ENCODE assay signal across 1 cellular context in the genomic region with DNA sequence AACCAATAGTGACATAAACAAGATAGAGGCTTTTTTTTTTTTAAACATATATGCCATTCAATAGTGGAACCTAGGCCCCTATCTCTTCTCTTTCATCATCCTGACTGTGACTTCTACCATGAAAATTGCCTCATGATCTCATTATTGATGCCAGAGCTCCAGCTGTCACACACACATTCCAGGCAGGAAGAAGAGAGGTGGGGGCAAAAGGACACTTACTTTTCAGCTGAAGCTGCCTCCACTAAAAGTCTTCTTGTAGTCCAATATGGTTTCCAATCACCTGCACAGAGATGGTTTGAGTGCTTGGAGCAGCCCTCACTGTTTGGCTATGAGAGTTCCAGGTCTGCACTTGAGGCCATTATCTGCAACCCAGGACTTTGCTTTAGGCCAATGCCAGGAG.
TF ChIP-seq lines count a peak whose summit lies in the region.

No MANE protein-coding gene starts in this region.

TF ChIP-seq in K562, 482 proteins besides CTCF, POLR2A, EP300 and RAD21 (continued from another document and continues in another):
- TF ChIP-seq, protein P1, sequence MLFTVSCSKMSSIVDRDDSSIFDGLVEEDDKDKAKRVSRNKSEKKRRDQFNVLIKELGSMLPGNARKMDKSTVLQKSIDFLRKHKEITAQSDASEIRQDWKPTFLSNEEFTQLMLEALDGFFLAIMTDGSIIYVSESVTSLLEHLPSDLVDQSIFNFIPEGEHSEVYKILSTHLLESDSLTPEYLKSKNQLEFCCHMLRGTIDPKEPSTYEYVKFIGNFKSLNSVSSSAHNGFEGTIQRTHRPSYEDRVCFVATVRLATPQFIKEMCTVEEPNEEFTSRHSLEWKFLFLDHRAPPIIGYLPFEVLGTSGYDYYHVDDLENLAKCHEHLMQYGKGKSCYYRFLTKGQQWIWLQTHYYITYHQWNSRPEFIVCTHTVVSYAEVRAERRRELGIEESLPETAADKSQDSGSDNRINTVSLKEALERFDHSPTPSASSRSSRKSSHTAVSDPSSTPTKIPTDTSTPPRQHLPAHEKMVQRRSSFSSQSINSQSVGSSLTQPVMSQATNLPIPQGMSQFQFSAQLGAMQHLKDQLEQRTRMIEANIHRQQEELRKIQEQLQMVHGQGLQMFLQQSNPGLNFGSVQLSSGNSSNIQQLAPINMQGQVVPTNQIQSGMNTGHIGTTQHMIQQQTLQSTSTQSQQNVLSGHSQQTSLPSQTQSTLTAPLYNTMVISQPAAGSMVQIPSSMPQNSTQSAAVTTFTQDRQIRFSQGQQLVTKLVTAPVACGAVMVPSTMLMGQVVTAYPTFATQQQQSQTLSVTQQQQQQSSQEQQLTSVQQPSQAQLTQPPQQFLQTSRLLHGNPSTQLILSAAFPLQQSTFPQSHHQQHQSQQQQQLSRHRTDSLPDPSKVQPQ (CRISPR knock-in tag; IDR thresholded peaks at IDR 0.05; ENCODE audit: borderline replicate concordance), result no peak
- TF ChIP-seq, protein P2, sequence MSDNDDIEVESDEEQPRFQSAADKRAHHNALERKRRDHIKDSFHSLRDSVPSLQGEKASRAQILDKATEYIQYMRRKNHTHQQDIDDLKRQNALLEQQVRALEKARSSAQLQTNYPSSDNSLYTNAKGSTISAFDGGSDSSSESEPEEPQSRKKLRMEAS (CRISPR knock-in tag; IDR thresholded peaks at IDR 0.05), result no peak
- TF ChIP-seq PRMT5 (CRISPR knock-in tag; IDR thresholded peaks at IDR 0.05) (no peak), SRSF3 (IDR thresholded peaks at IDR 0.05; ENCODE audit: insufficient read depth, low read length) (no peak), ZNF124 (CRISPR knock-in tag; IDR thresholded peaks at IDR 0.05) (no peak), CHD4 (IDR thresholded peaks at IDR 0.05; ENCODE audit: insufficient read depth, insufficient replicate concordance, low read depth, low read length, poor library complexity, severe bottlenecking) (peak; percentile 96), BCOR (IDR thresholded peaks at IDR 0.05) (peak; percentile 97), DIDO1 (tag; IDR thresholded peaks at IDR 0.05; ENCODE audit: low read depth) (no peak), POLR2H (tag; IDR thresholded peaks at IDR 0.05; ENCODE audit: low read depth) (no peak), ARHGAP35 (IDR thresholded peaks at IDR 0.05; ENCODE audit: partially characterized antibody) (no peak), GTF2F1 (IDR thresholded peaks at IDR 0.05; ENCODE audit: low read depth, low read length) (no peak), RNF2 (IDR thresholded peaks at IDR 0.05) (no peak), HDAC8 (tag; IDR thresholded peaks at IDR 0.05) (no peak), ATF1 (CRISPR knock-in tag; IDR thresholded peaks at IDR 0.05) (no peak), ATF1 (tag; IDR thresholded peaks at IDR 0.05) (no peak), POLR2AphosphoS5 (IDR thresholded peaks at IDR 0.05; ENCODE audit: control insufficient read depth, insufficient read depth, low read depth, low read length) (no peak), SRF (CRISPR knock-in tag; IDR thresholded peaks at IDR 0.05) (no peak), ZNF311 (CRISPR knock-in tag; IDR thresholded peaks at IDR 0.05) (no peak), GATAD2B (IDR thresholded peaks at IDR 0.05; ENCODE audit: borderline replicate concordance) (no peak), HDAC1 (IDR thresholded peaks at IDR 0.05) (0 out of 4 replicates have a peak, but pooled peaks of 1 of the 2 experiments have one; percentile 30), SMAD2 (IDR thresholded peaks at IDR 0.05; ENCODE audit: low read depth, low read length) (no peak), NR1H2 (CRISPR knock-in tag; IDR thresholded peaks at IDR 0.05) (no peak), FOXA1 (IDR thresholded peaks at IDR 0.05; ENCODE audit: borderline replicate concordance) (no peak), ZNF431 (CRISPR knock-in tag; IDR thresholded peaks at IDR 0.05) (no peak), CHCHD3 (CRISPR knock-in tag; IDR thresholded peaks at IDR 0.05) (no peak), CREBBP (IDR thresholded peaks at IDR 0.05; ENCODE audit: low read depth, low read length) (no peak), NFYB (IDR thresholded peaks at IDR 0.05; ENCODE audit: extremely low read depth, insufficient read length) (no peak), TEAD4 (IDR thresholded peaks at IDR 0.05; ENCODE audit: low read length) (peak; percentile 63), TEAD4 (CRISPR knock-in tag; IDR thresholded peaks at IDR 0.05; ENCODE audit: borderline replicate concordance) (no peak), NCOR1 (IDR thresholded peaks at IDR 0.05) (no peak), CBX1 (IDR thresholded peaks at IDR 0.05; ENCODE audit: low read depth) (peak; percentile 85; the same call in 1 of the 2 replicates), BDP1 (IDR thresholded peaks at IDR 0.05; ENCODE audit: insufficient read depth, insufficient read length) (no peak)
- TF ChIP-seq, protein P3, sequence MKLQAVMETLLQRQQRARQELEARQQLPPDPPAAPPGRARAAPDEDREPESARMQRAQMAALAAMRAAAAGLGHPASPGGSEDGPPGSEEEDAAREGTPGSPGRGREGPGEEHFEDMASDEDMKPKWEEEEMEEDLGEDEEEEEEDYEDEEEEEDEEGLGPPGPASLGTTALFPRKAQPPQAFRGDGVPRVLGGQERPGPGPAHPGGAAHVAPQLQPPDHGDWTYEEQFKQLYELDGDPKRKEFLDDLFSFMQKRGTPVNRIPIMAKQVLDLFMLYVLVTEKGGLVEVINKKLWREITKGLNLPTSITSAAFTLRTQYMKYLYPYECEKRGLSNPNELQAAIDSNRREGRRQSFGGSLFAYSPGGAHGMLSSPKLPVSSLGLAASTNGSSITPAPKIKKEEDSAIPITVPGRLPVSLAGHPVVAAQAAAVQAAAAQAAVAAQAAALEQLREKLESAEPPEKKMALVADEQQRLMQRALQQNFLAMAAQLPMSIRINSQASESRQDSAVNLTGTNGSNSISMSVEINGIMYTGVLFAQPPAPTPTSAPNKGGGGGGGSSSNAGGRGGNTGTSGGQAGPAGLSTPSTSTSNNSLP (IDR thresholded peaks at IDR 0.05; ENCODE audit: borderline replicate concordance, low read depth, low read length), result no peak
- TF ChIP-seq, protein P4, sequence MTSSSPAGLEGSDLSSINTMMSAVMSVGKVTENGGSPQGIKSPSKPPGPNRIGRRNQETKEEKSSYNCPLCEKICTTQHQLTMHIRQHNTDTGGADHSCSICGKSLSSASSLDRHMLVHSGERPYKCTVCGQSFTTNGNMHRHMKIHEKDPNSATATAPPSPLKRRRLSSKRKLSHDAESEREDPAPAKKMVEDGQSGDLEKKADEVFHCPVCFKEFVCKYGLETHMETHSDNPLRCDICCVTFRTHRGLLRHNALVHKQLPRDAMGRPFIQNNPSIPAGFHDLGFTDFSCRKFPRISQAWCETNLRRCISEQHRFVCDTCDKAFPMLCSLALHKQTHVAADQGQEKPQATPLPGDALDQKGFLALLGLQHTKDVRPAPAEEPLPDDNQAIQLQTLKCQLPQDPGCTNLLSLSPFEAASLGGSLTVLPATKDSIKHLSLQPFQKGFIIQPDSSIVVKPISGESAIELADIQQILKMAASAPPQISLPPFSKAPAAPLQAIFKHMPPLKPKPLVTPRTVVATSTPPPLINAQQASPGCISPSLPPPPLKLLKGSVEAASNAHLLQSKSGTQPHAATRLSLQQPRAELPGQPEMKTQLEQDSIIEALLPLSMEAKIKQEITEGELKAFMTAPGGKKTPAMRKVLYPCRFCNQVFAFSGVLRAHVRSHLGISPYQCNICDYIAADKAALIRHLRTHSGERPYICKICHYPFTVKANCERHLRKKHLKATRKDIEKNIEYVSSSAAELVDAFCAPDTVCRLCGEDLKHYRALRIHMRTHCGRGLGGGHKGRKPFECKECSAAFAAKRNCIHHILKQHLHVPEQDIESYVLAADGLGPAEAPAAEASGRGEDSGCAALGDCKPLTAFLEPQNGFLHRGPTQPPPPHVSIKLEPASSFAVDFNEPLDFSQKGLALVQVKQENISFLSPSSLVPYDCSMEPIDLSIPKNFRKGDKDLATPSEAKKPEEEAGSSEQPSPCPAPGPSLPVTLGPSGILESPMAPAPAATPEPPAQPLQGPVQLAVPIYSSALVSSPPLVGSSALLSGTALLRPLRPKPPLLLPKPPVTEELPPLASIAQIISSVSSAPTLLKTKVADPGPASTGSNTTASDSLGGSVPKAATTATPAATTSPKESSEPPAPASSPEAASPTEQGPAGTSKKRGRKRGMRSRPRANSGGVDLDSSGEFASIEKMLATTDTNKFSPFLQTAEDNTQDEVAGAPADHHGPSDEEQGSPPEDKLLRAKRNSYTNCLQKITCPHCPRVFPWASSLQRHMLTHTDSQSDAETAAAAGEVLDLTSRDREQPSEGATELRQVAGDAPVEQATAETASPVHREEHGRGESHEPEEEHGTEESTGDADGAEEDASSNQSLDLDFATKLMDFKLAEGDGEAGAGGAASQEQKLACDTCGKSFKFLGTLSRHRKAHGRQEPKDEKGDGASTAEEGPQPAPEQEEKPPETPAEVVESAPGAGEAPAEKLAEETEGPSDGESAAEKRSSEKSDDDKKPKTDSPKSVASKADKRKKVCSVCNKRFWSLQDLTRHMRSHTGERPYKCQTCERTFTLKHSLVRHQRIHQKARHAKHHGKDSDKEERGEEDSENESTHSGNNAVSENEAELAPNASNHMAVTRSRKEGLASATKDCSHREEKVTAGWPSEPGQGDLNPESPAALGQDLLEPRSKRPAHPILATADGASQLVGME (CRISPR knock-in tag; IDR thresholded peaks at IDR 0.05), result no peak
- TF ChIP-seq, protein P5, sequence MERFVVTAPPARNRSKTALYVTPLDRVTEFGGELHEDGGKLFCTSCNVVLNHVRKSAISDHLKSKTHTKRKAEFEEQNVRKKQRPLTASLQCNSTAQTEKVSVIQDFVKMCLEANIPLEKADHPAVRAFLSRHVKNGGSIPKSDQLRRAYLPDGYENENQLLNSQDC (CRISPR knock-in tag; IDR thresholded peaks at IDR 0.05), result no peak
- TF ChIP-seq, protein P6, sequence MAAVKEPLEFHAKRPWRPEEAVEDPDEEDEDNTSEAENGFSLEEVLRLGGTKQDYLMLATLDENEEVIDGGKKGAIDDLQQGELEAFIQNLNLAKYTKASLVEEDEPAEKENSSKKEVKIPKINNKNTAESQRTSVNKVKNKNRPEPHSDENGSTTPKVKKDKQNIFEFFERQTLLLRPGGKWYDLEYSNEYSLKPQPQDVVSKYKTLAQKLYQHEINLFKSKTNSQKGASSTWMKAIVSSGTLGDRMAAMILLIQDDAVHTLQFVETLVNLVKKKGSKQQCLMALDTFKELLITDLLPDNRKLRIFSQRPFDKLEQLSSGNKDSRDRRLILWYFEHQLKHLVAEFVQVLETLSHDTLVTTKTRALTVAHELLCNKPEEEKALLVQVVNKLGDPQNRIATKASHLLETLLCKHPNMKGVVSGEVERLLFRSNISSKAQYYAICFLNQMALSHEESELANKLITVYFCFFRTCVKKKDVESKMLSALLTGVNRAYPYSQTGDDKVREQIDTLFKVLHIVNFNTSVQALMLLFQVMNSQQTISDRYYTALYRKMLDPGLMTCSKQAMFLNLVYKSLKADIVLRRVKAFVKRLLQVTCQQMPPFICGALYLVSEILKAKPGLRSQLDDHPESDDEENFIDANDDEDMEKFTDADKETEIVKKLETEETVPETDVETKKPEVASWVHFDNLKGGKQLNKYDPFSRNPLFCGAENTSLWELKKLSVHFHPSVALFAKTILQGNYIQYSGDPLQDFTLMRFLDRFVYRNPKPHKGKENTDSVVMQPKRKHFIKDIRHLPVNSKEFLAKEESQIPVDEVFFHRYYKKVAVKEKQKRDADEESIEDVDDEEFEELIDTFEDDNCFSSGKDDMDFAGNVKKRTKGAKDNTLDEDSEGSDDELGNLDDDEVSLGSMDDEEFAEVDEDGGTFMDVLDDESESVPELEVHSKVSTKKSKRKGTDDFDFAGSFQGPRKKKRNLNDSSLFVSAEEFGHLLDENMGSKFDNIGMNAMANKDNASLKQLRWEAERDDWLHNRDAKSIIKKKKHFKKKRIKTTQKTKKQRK (IDR thresholded peaks at IDR 0.05; ENCODE audit: borderline replicate concordance, low read depth, low read length), result peak; percentile 81
- TF ChIP-seq, protein P7, sequence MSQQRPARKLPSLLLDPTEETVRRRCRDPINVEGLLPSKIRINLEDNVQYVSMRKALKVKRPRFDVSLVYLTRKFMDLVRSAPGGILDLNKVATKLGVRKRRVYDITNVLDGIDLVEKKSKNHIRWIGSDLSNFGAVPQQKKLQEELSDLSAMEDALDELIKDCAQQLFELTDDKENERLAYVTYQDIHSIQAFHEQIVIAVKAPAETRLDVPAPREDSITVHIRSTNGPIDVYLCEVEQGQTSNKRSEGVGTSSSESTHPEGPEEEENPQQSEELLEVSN (IDR thresholded peaks at IDR 0.05; ENCODE audit: borderline replicate concordance in 1 of 2, extremely low read depth in 1 of 2, insufficient read depth in 1 of 2, insufficient read length in 1 of 2, low read depth in 1 of 2, low read length in 1 of 2, poor library complexity in 1 of 2, severe bottlenecking in 1 of 2), result no peak
- TF ChIP-seq, protein P8, sequence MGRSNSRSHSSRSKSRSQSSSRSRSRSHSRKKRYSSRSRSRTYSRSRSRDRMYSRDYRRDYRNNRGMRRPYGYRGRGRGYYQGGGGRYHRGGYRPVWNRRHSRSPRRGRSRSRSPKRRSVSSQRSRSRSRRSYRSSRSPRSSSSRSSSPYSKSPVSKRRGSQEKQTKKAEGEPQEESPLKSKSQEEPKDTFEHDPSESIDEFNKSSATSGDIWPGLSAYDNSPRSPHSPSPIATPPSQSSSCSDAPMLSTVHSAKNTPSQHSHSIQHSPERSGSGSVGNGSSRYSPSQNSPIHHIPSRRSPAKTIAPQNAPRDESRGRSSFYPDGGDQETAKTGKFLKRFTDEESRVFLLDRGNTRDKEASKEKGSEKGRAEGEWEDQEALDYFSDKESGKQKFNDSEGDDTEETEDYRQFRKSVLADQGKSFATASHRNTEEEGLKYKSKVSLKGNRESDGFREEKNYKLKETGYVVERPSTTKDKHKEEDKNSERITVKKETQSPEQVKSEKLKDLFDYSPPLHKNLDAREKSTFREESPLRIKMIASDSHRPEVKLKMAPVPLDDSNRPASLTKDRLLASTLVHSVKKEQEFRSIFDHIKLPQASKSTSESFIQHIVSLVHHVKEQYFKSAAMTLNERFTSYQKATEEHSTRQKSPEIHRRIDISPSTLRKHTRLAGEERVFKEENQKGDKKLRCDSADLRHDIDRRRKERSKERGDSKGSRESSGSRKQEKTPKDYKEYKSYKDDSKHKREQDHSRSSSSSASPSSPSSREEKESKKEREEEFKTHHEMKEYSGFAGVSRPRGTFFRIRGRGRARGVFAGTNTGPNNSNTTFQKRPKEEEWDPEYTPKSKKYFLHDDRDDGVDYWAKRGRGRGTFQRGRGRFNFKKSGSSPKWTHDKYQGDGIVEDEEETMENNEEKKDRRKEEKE (IDR thresholded peaks at IDR 0.05; ENCODE audit: borderline replicate concordance in 1 of 2, control insufficient read depth in 1 of 2, low read depth in 2 of 2, low read length in 1 of 2), result no peak
